20 cellular contexts compared by ENCODE assay signal in genomic region chr5:178471666-178472065, GRCh38.
DNase-seq lines count a peak whose midpoint lies in the region; ATAC-seq and TF ChIP-seq lines count a peak whose summit lies in the region.
"Had no signal": no experiment of that assay in that cellular context is flagged by ENCODE, and none has a peak within 500 bp of the region (broad histone marks: within the 10 kb centered on the region; RNA-seq: fewer than 3 reads in every experiment).

No MANE protein-coding gene starts in this region.

- no peaks in the 10 kb centered on the region for H3K79me2 ChIP-seq in H9 (ENCODE audit: insufficient read depth, low read length)

- H2BK12ac ChIP-seq in H9 (ENCODE audit: insufficient read length, low read depth, low read length): no peak overlapping the region

- H3T11ph ChIP-seq in H9 (ENCODE audit: low read length): no peak overlapping the region

- H3K9me3 Mint-ChIP-seq in H9: peaks cover 0 to 10% of the 10 kb centered on the region in 2 experiments; a peak in 3 of 5 replicates

- no peak overlapping the region for H2AFZ ChIP-seq in H9 (ENCODE audit: low read length)

- H3K27ac Mint-ChIP-seq in H9: peak overlapping the region; percentile 9 to 46 (median 24); a peak in 2 of 7 replicates
- H3K27ac Mint-ChIP-seq: HFFc6 had no signal

- peaks cover 7 to 35% of the 10 kb centered on the region in 2 experiments for H3K4me1 Mint-ChIP-seq in H9

- H3K56ac ChIP-seq in H9 (ENCODE audit: insufficient read length, low read depth, low read length): no peak overlapping the region

- H4K5ac ChIP-seq in H9 (ENCODE audit: insufficient read length, low read depth, low read length): no peak overlapping the region

- DNase-seq in H9 (no peak), NCI-H82 treated with DMSO at 0.1 percent for 48 hours (lab: John Stamatoyannopoulos, UW; ENCODE audit: unreplicated experiment) (peak; percentile 92), iris pigment epithelial cell (ENCODE audit: low read depth) (peak; percentile 4), tibial artery (no peak), DMS53 (lab: John Stamatoyannopoulos, UW) (no peak)
- DNase-seq: Caco-2; CD4-positive, alpha-beta memory T cell; H7; HFFc6; NCI-H1092; NCI-H1436; NCI-H187 treated with DMSO at 0.1 percent for 48 hours; NCI-H2107; NCI-H748 treated with DMSO at 0.1 percent for 48 hours; OCI-M1 had no signal

- H2BK20ac ChIP-seq in H9 (ENCODE audit: low read depth, low read length, poor library complexity, severe bottlenecking): no peak overlapping the region

- H3K27me3 ChIP-seq in H9 (ENCODE audit: insufficient read depth, low read length): no peaks in the 10 kb centered on the region
- no peaks in the 10 kb centered on the region for H3K27me3 ChIP-seq in tibial artery

- H2BK5ac ChIP-seq in H9 (ENCODE audit: insufficient read length, low read length): no peak overlapping the region

- H3K27me3 Mint-ChIP-seq in H9 (ENCODE audit: low read depth): no peaks in the 10 kb centered on the region

- H3K4ac ChIP-seq in H9 (ENCODE audit: low read depth, low read length): no peak overlapping the region

- no peak overlapping the region for H3K4me3 ChIP-seq in tibial artery
- H3K4me3 ChIP-seq: K562 had no signal

- no peaks in the 10 kb centered on the region for H3K79me1 ChIP-seq in H9 (ENCODE audit: insufficient read depth, low read depth, low read length, poor library complexity, severe bottlenecking)

- no peak overlapping the region for H3K4me3 Mint-ChIP-seq in H9
- H3K4me3 Mint-ChIP-seq: CD4-positive, alpha-beta memory T cell; HFFc6 had no signal

- no peak overlapping the region for H3K9ac ChIP-seq in H9 (ENCODE audit: extremely low read depth, insufficient read length, low read length)

- no peak overlapping the region for H2AK5ac ChIP-seq in H9 (ENCODE audit: insufficient read length, low read length)

- no peaks in the 10 kb centered on the region for H4K20me1 ChIP-seq in H9 (ENCODE audit: control insufficient read depth, insufficient read depth, insufficient read length)

- H3K4me2 ChIP-seq in H9 (ENCODE audit: insufficient read depth, insufficient read length, low read length): no peak overlapping the region

- intact Hi-C loops in tibial artery (cut with DNase I; ENCODE audit: low total_unique reads): no loop called here

- H3K27ac ChIP-seq in H9 (ENCODE audit: insufficient read length, low read depth, low read length) (no peak overlapping the region), tibial artery (no peak overlapping the region)

- ATAC-seq in HG02981 (IDR thresholded peaks at IDR 0.05; ENCODE audit: unreplicated experiment) (no peak), GM18873 (IDR thresholded peaks at IDR 0.05; ENCODE audit: low FRiP score, unreplicated experiment) (no peak)
- ATAC-seq: HepG2, K562, Right ventricle myocardium inferior had no signal

- H3K9me3 ChIP-seq in H9 (ENCODE audit: control insufficient read depth, low read depth, low read length) (no peaks in the 10 kb centered on the region), tibial artery (no peaks in the 10 kb centered on the region)
- H3K9me3 ChIP-seq: Caco-2 had no signal

- H3K18ac ChIP-seq in H9 (ENCODE audit: insufficient read length, low read depth, low read length): no peak overlapping the region

- H4K91ac ChIP-seq in H9 (ENCODE audit: insufficient read length, low read depth, low read length): no peak overlapping the region

- H2BK120ac ChIP-seq in H9 (ENCODE audit: low read depth, low read length, poor library complexity, severe bottlenecking): no peak overlapping the region

- H3K36me3 ChIP-seq in tibial artery: no peaks in the 10 kb centered on the region

- no peak overlapping the region for H3K23ac ChIP-seq in H9 (ENCODE audit: insufficient read length, low read depth, low read length)

- H3K4me1 ChIP-seq in H9 (ENCODE audit: insufficient read depth, low read length): no peaks in the 10 kb centered on the region
- H3K4me1 ChIP-seq in tibial artery: peaks cover 0 to 17% (median 9%) of the 10 kb centered on the region in 4 donors

- no peak overlapping the region for H4K8ac ChIP-seq in H9 (replicated peaks; ENCODE audit: insufficient read length, low read depth, low read length)

- no peak for TF ChIP-seq CTCF in H9 (conservative IDR thresholded peaks at IDR 0.05)
- no peak for TF ChIP-seq CTCF in tibial artery (IDR thresholded peaks at IDR 0.05)

- WGBS in H9 (ENCODE audit: extremely low coverage, insufficient read length, low lambda C conversion rate): no CpG with 5 or more reads among the region's 8 CpGs

- peaks cover 0 to 14% (median 3%) of the 10 kb centered on the region in 3 experiments; a peak in 4 of 7 replicates for H3K36me3 Mint-ChIP-seq in H9 (ENCODE audit: insufficient read depth in 1 of 3, low read depth in 3 of 3)
- H3K36me3 Mint-ChIP-seq: CD4-positive, alpha-beta memory T cell had no signal

- H3K23me2 ChIP-seq in H9 (ENCODE audit: insufficient read length, low read depth, low read length, poor library complexity, severe bottlenecking): no peaks in the 10 kb centered on the region

- H2BK15ac ChIP-seq in H9 (ENCODE audit: low read depth, low read length): no peak overlapping the region

- no peak overlapping the region for H3K14ac ChIP-seq in H9 (ENCODE audit: insufficient read depth, low read length)

Comparison
In these comparisons a context has a peak if more than half of its experiments do, and no peak if none do; other contexts are left out.
1. DNase-seq: peak in NCI-H82 treated with DMSO at 0.1 percent for 48 hours (single experiment) and iris pigment epithelial cell (single experiment); none in H9 (single experiment), tibial artery (0 of 2) and DMS53 (single experiment).